1 cellular context compared by ENCODE assay signal in the genomic region with DNA sequence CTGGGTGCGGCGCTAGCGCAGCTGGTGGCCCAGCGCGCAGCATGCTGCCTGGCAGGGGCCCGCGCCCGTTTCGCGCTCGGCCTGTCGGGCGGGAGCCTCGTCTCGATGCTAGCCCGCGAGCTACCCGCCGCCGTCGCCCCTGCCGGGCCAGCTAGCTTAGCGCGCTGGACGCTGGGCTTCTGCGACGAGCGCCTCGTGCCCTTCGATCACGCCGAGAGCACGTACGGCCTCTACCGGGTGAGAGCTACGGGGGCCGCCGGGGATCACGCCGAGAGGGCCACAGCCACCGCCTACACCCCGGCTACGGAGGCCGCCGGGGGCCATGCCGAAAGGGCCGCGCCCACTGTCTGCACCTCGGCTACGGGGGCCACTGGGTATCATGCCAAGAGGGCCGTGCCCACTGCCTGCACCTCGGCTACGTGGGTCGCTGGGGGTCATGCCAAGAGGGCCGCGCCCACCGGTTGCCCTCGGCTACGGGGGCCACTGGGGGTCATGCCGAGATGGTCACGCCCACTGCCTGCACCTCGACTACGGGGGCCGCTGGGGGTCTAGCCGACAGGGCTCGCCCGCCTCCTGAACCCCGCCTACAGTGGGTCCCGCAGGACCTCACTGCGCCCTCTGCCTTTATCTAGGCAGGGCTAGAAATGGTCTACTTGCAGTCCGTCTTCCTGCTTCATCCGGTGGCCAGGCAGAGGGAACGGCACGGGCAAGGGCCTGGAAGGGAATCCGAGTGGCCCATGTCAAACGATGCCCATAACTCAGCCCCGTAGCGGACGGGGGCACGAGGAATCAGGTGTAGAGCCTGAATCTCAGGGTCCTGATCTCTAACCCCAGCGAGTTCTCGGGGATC.
TF ChIP-seq lines count a peak whose summit lies in the region.

No MANE protein-coding gene starts in this region.

TF ChIP-seq in K562, 482 proteins besides CTCF, POLR2A, EP300 and RAD21 (continued from another document):
- TF ChIP-seq, protein P1, sequence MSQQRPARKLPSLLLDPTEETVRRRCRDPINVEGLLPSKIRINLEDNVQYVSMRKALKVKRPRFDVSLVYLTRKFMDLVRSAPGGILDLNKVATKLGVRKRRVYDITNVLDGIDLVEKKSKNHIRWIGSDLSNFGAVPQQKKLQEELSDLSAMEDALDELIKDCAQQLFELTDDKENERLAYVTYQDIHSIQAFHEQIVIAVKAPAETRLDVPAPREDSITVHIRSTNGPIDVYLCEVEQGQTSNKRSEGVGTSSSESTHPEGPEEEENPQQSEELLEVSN (IDR thresholded peaks at IDR 0.05; ENCODE audit: borderline replicate concordance in 1 of 2, extremely low read depth in 1 of 2, insufficient read depth in 1 of 2, insufficient read length in 1 of 2, low read depth in 1 of 2, low read length in 1 of 2, poor library complexity in 1 of 2, severe bottlenecking in 1 of 2): peak; percentile 85 to 86
- TF ChIP-seq ZNF431 (CRISPR knock-in tag; IDR thresholded peaks at IDR 0.05) (peak; percentile 84), ZBTB1 (CRISPR knock-in tag; IDR thresholded peaks at IDR 0.05; ENCODE audit: borderline replicate concordance, low read depth) (no peak), SMAD4 (CRISPR knock-in tag; conservative IDR thresholded peaks at IDR 0.05) (peak; percentile 65), NFIX (CRISPR knock-in tag; IDR thresholded peaks at IDR 0.05; ENCODE audit: low read depth) (no peak), SAP30 (IDR thresholded peaks at IDR 0.05; ENCODE audit: borderline replicate concordance, insufficient read depth, low read depth, low read length, poor library complexity, severe bottlenecking) (peak; percentile 79), SMC3 (conservative IDR thresholded peaks at IDR 0.05; ENCODE audit: insufficient read depth, low read depth, low read length) (no peak), ZNF583 (CRISPR knock-in tag; IDR thresholded peaks at IDR 0.05) (no peak), ZNF766 (CRISPR knock-in tag; conservative IDR thresholded peaks at IDR 0.05) (no peak), U2AF1 (optimal IDR thresholded peaks at IDR 0.05; ENCODE audit: low read depth, low read length) (peak; percentile 96)
- TF ChIP-seq, protein P2, sequence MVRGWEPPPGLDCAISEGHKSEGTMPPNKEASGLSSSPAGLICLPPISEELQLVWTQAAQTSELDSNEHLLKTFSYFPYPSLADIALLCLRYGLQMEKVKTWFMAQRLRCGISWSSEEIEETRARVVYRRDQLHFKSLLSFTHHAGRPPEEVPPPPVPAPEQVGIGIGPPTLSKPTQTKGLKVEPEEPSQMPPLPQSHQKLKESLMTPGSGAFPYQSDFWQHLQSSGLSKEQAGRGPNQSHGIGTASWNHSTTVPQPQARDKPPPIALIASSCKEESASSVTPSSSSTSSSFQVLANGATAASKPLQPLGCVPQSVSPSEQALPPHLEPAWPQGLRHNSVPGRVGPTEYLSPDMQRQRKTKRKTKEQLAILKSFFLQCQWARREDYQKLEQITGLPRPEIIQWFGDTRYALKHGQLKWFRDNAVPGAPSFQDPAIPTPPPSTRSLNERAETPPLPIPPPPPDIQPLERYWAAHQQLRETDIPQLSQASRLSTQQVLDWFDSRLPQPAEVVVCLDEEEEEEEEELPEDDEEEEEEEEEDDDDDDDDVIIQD (CRISPR knock-in tag; IDR thresholded peaks at IDR 0.05): no peak
- TF ChIP-seq, protein P3, sequence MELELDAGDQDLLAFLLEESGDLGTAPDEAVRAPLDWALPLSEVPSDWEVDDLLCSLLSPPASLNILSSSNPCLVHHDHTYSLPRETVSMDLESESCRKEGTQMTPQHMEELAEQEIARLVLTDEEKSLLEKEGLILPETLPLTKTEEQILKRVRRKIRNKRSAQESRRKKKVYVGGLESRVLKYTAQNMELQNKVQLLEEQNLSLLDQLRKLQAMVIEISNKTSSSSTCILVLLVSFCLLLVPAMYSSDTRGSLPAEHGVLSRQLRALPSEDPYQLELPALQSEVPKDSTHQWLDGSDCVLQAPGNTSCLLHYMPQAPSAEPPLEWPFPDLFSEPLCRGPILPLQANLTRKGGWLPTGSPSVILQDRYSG (tag; conservative IDR thresholded peaks at IDR 0.05; ENCODE audit: low read depth): no peak
